ENCODE assay signal across 1 cellular context in genomic region chrY:19577250-19577649, GRCh38.
TF ChIP-seq lines count a peak whose summit lies in the region.

No MANE protein-coding gene starts in this region.

TF ChIP-seq in HepG2, 621 proteins besides CTCF, POLR2A, EP300 and RAD21 (continued from another document):
- peak; percentile 92 for TF ChIP-seq PRDM10 (CRISPR knock-in tag; IDR thresholded peaks at IDR 0.05; ENCODE audit: low read depth)
- TF ChIP-seq TBX2 (CRISPR knock-in tag; IDR thresholded peaks at IDR 0.05; ENCODE audit: borderline replicate concordance) = peak; percentile 28; the same call in 1 of the 2 replicates
- no peak for TF ChIP-seq ZNF30 (CRISPR knock-in tag; IDR thresholded peaks at IDR 0.05)
- TF ChIP-seq KDM5B (CRISPR knock-in tag; IDR thresholded peaks at IDR 0.05; ENCODE audit: borderline replicate concordance) = no peak
- no peak for TF ChIP-seq HOXA5 (CRISPR knock-in tag; IDR thresholded peaks at IDR 0.05)
- no peak for TF ChIP-seq NONO (IDR thresholded peaks at IDR 0.05)
- TF ChIP-seq NONO (CRISPR knock-in tag; conservative IDR thresholded peaks at IDR 0.05) = no peak
- no peak for TF ChIP-seq NBN (conservative IDR thresholded peaks at IDR 0.05)
- TF ChIP-seq SOX6 (IDR thresholded peaks at IDR 0.05) = no peak
- peak; percentile 38; the same call in 1 of the 2 replicates for TF ChIP-seq SOX6 (CRISPR knock-in tag; IDR thresholded peaks at IDR 0.05)
- no peak for TF ChIP-seq SOX13 (IDR thresholded peaks at IDR 0.05)
- TF ChIP-seq SOX13 (CRISPR knock-in tag; conservative IDR thresholded peaks at IDR 0.05 in 1 of 2, IDR thresholded peaks at IDR 0.05 in 1 of 2) = peak in 1 of 2 experiments; percentile 44; a peak in 1 of 4 replicates
- TF ChIP-seq ZNF367 (CRISPR knock-in tag; IDR thresholded peaks at IDR 0.05; ENCODE audit: borderline replicate concordance) = no peak
- 0 out of 2 replicates have a peak, but pooled peaks have one; percentile 36 for TF ChIP-seq ZMYM4 (CRISPR knock-in tag; IDR thresholded peaks at IDR 0.05)
- no peak for TF ChIP-seq ZSCAN9 (CRISPR knock-in tag; IDR thresholded peaks at IDR 0.05; ENCODE audit: borderline replicate concordance)
- peak; percentile 78; the same call in 1 of the 2 replicates for TF ChIP-seq CEBPB (IDR thresholded peaks at IDR 0.05; ENCODE audit: borderline replicate concordance, low read depth, low read length)
- no peak for TF ChIP-seq PPARG (CRISPR knock-in tag; conservative IDR thresholded peaks at IDR 0.05)
- TF ChIP-seq SOX5 (CRISPR knock-in tag; IDR thresholded peaks at IDR 0.05; ENCODE audit: borderline replicate concordance) = peak; percentile 41; the same call in 1 of the 2 replicates
- peak; percentile 67 for TF ChIP-seq ARID5B (CRISPR knock-in tag; IDR thresholded peaks at IDR 0.05)
- TF ChIP-seq ETV5 (CRISPR knock-in tag; IDR thresholded peaks at IDR 0.05; ENCODE audit: borderline replicate concordance) = peak; percentile 43; the same call in 1 of the 2 replicates
- TF ChIP-seq PLRG1 (conservative IDR thresholded peaks at IDR 0.05) = no peak
- TF ChIP-seq ZNF850 (CRISPR knock-in tag; conservative IDR thresholded peaks at IDR 0.05) = no peak
- no peak for TF ChIP-seq TGIF2 (CRISPR knock-in tag; IDR thresholded peaks at IDR 0.05)
- 0 out of 2 replicates have a peak, but pooled peaks have one; percentile 42 for TF ChIP-seq ZNF543 (CRISPR knock-in tag; IDR thresholded peaks at IDR 0.05)
- peak; percentile 50 for TF ChIP-seq SAP130 (CRISPR knock-in tag; IDR thresholded peaks at IDR 0.05; ENCODE audit: low read depth)
- TF ChIP-seq CEBPG (CRISPR knock-in tag; IDR thresholded peaks at IDR 0.05) = peak; percentile 88
- TF ChIP-seq ZNF292 (CRISPR knock-in tag; IDR thresholded peaks at IDR 0.05; ENCODE audit: borderline replicate concordance, low read depth) = 0 out of 2 replicates have a peak, but pooled peaks have one; percentile 30
- no peak for TF ChIP-seq ZNF710 (CRISPR knock-in tag; IDR thresholded peaks at IDR 0.05; ENCODE audit: borderline replicate concordance)
- peak; percentile 51 for TF ChIP-seq ZNF687 (CRISPR knock-in tag; IDR thresholded peaks at IDR 0.05)
- no peak for TF ChIP-seq ZNF468 (CRISPR knock-in tag; IDR thresholded peaks at IDR 0.05)
- TF ChIP-seq AGO2 (optimal IDR thresholded peaks at IDR 0.05; ENCODE audit: low read depth, low read length) = no peak
- TF ChIP-seq HOMEZ (CRISPR knock-in tag; IDR thresholded peaks at IDR 0.05; ENCODE audit: low read depth) = peak; percentile 38; the same call in 1 of the 2 replicates
- no peak for TF ChIP-seq HNF1A (IDR thresholded peaks at IDR 0.05; ENCODE audit: low read depth)
- TF ChIP-seq HNF1A (CRISPR knock-in tag; IDR thresholded peaks at IDR 0.05; ENCODE audit: borderline replicate concordance) = peak; percentile 84
- no peak for TF ChIP-seq KDM1A (CRISPR knock-in tag; IDR thresholded peaks at IDR 0.05)
- no peak for TF ChIP-seq SPEN (CRISPR knock-in tag; IDR thresholded peaks at IDR 0.05; ENCODE audit: low read depth)
- peak; percentile 37; the same call in 1 of the 2 replicates for TF ChIP-seq MED1 (CRISPR knock-in tag; IDR thresholded peaks at IDR 0.05)
- peak; percentile 58; the same call in 1 of the 2 replicates for TF ChIP-seq GATAD2A (CRISPR knock-in tag; IDR thresholded peaks at IDR 0.05)
- TF ChIP-seq HNRNPLL (IDR thresholded peaks at IDR 0.05; ENCODE audit: low read depth, low read length, poor library complexity, severe bottlenecking) = no peak
